Comparison of ENCODE assay signal across 11 cellular contexts in genomic region chr14:88085736-88086135, GRCh38.
"Had no signal": no experiment of that assay in that cellular context is flagged by ENCODE, and none has a peak within 500 bp of the region (broad histone marks: within the 10 kb centered on the region; RNA-seq: fewer than 3 reads in every experiment).

No MANE protein-coding gene starts in this region.

- H3K9me3 Mint-ChIP-seq: GM23338, H9 had no signal

- H3K4me1 Mint-ChIP-seq: GM23338, H9 had no signal

- H3K36me3 ChIP-seq: HAP-1 had no signal

- H2AFZ ChIP-seq: GM23248, GM23338 had no signal

- H3K4me1 ChIP-seq: HAP-1 had no signal

- H3K27ac ChIP-seq: GM23248 had no signal

- H3K9me3 ChIP-seq: HAP-1 had no signal

- DNase-seq: GM23248, GOT3, H7, H9, HCEC 1CT, HFFc6 had no signal

- H3K4me3 Mint-ChIP-seq: GM23338, H9, HFFc6 had no signal

- H3K27ac Mint-ChIP-seq: GM23338, H9, HFFc6 had no signal

- ATAC-seq: GM23338, HCT116 had no signal

- H3K9ac ChIP-seq: GM23248 had no signal

- FAIRE-seq: H1, H54 had no signal

- H3K4me3 ChIP-seq: GM23248, GM23338, HAP-1 had no signal

- H3K4me2 ChIP-seq: GM23338 had no signal
